In genomic region chr7:116877443-116878217, GRCh38 we compare ENCODE assay signal across 22 cellular contexts.
"Had no signal": no experiment of that assay in that cellular context is flagged by ENCODE, and none has a peak within 500 bp of the region (broad histone marks: within the 10 kb centered on the region; RNA-seq: fewer than 3 reads in every experiment).

No MANE protein-coding gene starts in this region.

- H3K36me3 ChIP-seq: adrenal gland, breast epithelium, tibial artery had no signal

- H3K9me3 Mint-ChIP-seq: natural killer cell had no signal

- H3K4me3 Mint-ChIP-seq: natural killer cell had no signal

- H3K36me3 Mint-ChIP-seq: natural killer cell had no signal

- H3K9ac ChIP-seq: parathyroid adenoma had no signal

- H3K27me3 ChIP-seq: adrenal gland, breast epithelium, tibial artery had no signal

- H3K4me3 ChIP-seq: adrenal gland, breast epithelium, tibial artery had no signal

- ATAC-seq: activated CD4-positive, CD25-positive, alpha-beta regulatory T cell treated with anti-CD3 and anti-CD28 coated beads, Interleukin-2, amount 50 U/mL, for 24 hours; natural killer cell had no signal

- DNase-seq: activated CD4-positive, alpha-beta T cell treated with anti-CD3 and anti-CD28 coated beads, Interleukin-2, amount 50 U/mL, for 1 hour; activated CD8-positive, alpha-beta memory T cell treated with anti-CD3 and anti-CD28 coated beads for 24 hours; activated CD8-positive, alpha-beta memory T cell treated with anti-CD3 and anti-CD28 coated beads, Interleukin-2, amount 50 U/mL, for 48 hours; activated effector memory CD4-positive, alpha-beta T cell treated with Interleukin-2 at 50 U/mL for 16 hours; activated naive CD4-positive, alpha-beta T cell treated with anti-CD3 and anti-CD28 coated beads, Interleukin-2, amount 50 U/mL, for 16 hours; activated T-cell treated with anti-CD3 and anti-CD28 coated beads, Interleukin-2, amount 50 U/mL, for 48 hours; effector memory CD4-positive, alpha-beta T cell; foreskin fibroblast; kidney; natural killer cell; stimulated activated CD4-positive, alpha-beta T cell treated with anti-CD3 and anti-CD28 coated beads, Interleukin-12 subunit alpha, Interleukin-12 subunit beta, amount 100 ng/mL, for 4 hours; stimulated activated CD4-positive, alpha-beta T cell treated with anti-CD3 and anti-CD28 coated beads, Interleukin-1b, Interleukin-23, amount 100 ng/mL, for 48 hours; stimulated activated CD8-positive, alpha-beta memory T cell treated with anti-CD3 and anti-CD28 coated beads, Interleukin-4, amount 100 ng/mL, for 48 hours; stimulated activated naive CD4-positive, alpha-beta T cell; T-helper 1 cell; T-helper 9 cell had no signal

- H3K9me3 ChIP-seq: adrenal gland, breast epithelium, tibial artery had no signal

- H3K4me1 ChIP-seq: breast epithelium had no signal

- H3K27ac Mint-ChIP-seq: natural killer cell had no signal

- H3K27ac ChIP-seq: breast epithelium, epithelial cell of prostate, parathyroid adenoma, tibial artery had no signal
